In the genomic region with DNA sequence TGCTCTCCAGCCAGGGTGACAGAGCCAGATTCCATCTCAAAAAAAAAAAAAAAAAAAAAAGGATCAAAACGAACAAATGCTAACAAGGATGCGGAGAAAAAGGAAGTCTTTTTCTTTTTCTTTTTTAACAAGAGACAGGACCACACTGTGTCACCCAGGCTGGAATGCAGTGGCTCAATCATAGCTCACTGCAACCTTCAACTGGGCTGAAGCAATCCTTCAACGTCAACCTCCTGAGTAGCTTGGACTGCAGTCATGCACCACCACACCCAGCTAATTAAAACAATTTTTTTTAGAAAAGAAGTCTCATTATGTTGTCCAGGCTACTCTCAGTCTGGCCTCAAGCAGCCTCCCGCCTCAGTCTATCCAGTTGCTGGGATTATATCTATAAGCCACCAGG, we compare ENCODE assay signal across 4 cellular contexts. TPM values are rescaled to one million over a fixed set of nuclear protein-coding genes. Genes with fewer than 3 reads are reported as not detected.
"Had no signal": no experiment of that assay in that cellular context is flagged by ENCODE, and none has a peak within 500 bp of the region (broad histone marks: within the 10 kb centered on the region; RNA-seq: fewer than 3 reads in every experiment).

No MANE protein-coding gene starts in this region.

- DNase-seq: GDM1, GF-D8 had no signal

- H3K4me3 ChIP-seq: GM12878 had no signal

- ATAC-seq: GM12878 had no signal

RNA-seq across cellular contexts. Expression of a gene that starts 20.8 kb away (rescaled TPM):
- total RNA-seq: G401, GM12878 had no signal
- polyA plus RNA-seq: GM12878 had no signal

RNA-seq across cellular contexts. Expression of a gene that starts 34.6 kb away (rescaled TPM):
- total RNA-seq: G401, GM12878 had no signal
- polyA plus RNA-seq: GM12878 had no signal

RNA-seq across cellular contexts. Expression of a gene that starts 58.0 kb away (rescaled TPM):
- total RNA-seq: G401, GM12878 had no signal
- polyA plus RNA-seq: GM12878 had no signal
